ENCODE assay signal across 1 cellular context in the genomic region with DNA sequence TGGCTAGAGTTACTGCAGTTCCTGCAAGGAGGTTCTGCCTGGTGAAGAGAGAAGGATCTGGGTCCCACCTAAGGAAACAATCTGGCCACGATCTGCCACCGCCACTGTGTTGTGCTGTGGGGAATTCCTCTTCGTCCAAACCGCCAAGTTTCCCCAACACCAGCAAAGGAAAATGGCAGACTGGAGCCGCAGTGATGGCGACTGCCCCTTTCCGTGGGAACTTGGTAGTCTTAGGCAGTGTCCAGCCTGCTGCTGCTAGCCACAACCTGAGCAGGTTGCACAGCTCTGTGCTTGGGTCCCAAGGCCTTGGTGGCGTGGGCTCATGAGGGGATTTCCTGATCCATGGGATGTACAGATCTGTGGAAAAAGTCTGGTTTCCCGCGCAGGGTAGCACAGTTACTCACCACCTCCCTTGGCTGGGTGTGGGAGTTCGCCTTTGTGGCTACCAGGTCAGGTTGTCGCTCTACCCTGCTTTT.
TF ChIP-seq lines count a peak whose summit lies in the region.

No MANE protein-coding gene starts in this region.

TF ChIP-seq in K562, 482 proteins besides CTCF, POLR2A, EP300 and RAD21 (continued from another document):
- TF ChIP-seq YY1 (IDR thresholded peaks at IDR 0.05; ENCODE audit: borderline replicate concordance in 1 of 3, control insufficient read depth in 1 of 3, extremely low read depth in 1 of 3, insufficient read depth in 3 of 3, insufficient read length in 1 of 3, insufficient replicate concordance in 2 of 3, low read depth in 1 of 3, low read length in 2 of 3) = peak in 1 of 3 experiments; percentile 35
- TF ChIP-seq, protein P1, sequence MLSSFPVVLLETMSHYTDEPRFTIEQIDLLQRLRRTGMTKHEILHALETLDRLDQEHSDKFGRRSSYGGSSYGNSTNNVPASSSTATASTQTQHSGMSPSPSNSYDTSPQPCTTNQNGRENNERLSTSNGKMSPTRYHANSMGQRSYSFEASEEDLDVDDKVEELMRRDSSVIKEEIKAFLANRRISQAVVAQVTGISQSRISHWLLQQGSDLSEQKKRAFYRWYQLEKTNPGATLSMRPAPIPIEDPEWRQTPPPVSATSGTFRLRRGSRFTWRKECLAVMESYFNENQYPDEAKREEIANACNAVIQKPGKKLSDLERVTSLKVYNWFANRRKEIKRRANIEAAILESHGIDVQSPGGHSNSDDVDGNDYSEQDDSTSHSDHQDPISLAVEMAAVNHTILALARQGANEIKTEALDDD (IDR thresholded peaks at IDR 0.05) = peak; percentile 27; the same call in 1 of the 2 replicates
- TF ChIP-seq, protein P2, sequence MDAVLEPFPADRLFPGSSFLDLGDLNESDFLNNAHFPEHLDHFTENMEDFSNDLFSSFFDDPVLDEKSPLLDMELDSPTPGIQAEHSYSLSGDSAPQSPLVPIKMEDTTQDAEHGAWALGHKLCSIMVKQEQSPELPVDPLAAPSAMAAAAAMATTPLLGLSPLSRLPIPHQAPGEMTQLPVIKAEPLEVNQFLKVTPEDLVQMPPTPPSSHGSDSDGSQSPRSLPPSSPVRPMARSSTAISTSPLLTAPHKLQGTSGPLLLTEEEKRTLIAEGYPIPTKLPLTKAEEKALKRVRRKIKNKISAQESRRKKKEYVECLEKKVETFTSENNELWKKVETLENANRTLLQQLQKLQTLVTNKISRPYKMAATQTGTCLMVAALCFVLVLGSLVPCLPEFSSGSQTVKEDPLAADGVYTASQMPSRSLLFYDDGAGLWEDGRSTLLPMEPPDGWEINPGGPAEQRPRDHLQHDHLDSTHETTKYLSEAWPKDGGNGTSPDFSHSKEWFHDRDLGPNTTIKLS (IDR thresholded peaks at IDR 0.05; ENCODE audit: borderline replicate concordance, low read depth) = no peak
TF ChIP-seq in K562: peak in this region for 3.
